ENCODE assay signal across 9 cellular contexts in the genomic region with DNA sequence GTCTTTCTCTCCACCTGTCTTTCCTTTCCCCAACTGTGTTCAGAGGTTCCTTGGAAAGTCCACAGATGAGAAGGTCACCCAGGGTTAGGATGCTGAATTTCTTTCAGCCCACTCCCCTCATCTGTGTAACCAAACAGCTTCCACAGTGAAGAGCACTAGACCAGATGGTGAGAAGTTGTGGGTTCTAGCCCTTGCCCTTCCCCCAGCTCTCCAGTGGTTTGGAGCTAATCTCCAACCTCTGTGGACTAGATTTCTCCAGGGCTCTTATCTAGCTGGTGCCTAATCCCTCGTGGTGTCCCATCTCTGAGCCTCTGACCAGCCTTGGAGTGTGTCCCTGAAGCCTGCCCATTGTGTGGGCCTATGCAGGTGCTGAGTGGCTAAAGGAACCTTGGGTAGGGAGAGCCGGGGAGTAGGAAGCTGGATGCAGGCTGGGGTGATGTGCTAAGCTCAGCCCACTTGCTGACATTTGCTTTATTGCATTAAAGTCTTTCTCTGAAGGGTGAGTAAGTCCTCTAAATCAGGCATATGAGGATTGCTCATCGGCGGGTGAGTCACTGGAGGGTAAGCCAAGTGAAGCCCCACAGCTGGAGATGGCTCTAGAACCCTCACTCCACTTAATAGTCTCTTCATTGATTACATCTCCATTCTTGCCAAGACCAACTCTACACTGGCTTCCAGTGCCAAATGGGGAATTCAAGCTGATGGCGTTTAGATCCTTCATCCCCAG. TPM values are rescaled to one million over a fixed set of nuclear protein-coding genes. Genes with fewer than 3 reads are reported as not detected.
DNase-seq lines count a peak whose midpoint lies in the region; ATAC-seq and TF ChIP-seq lines count a peak whose summit lies in the region.
"Had no signal": no experiment of that assay in that cellular context is flagged by ENCODE, and none has a peak within 500 bp of the region (broad histone marks: within the 10 kb centered on the region; RNA-seq: fewer than 3 reads in every experiment).

No MANE protein-coding gene starts in this region.

- TF ChIP-seq POLR2A in GM19193 (IDR thresholded peaks at IDR 0.05; ENCODE audit: extremely low read depth, insufficient read depth, insufficient read length) = peak; percentile 4

- no peak for ATAC-seq in HG03108 (IDR thresholded peaks at IDR 0.05; ENCODE audit: unreplicated experiment)
- no peak for ATAC-seq in HG02610 (IDR thresholded peaks at IDR 0.05; ENCODE audit: unreplicated experiment)

- DNase-seq in SW 1271 (lab: John Stamatoyannopoulos, UW) (peak; percentile 30 to 51), dermis blood vessel endothelial cell (peak; percentile 78), NCI-H146 treated with DMSO at 0.1 percent for 48 hours (lab: John Stamatoyannopoulos, UW; ENCODE audit: unreplicated experiment) (no peak), SHP77 (lab: John Stamatoyannopoulos, UW) (no peak)
- DNase-seq in stimulated activated CD4-positive, alpha-beta T cell treated with anti-CD3 and anti-CD28 coated beads, Interleukin-2, amount 100 ng/mL, for 4 hours (ENCODE audit: low read depth) = peak; percentile 71
- DNase-seq: Right ventricle myocardium superior had no signal

RNA-seq across cellular contexts. Expression of a gene that starts 14.9 kb away (rescaled TPM):
- total RNA-seq in dermis blood vessel endothelial cell = 20.9 and 31.3 TPM in 2 replicates

RNA-seq across cellular contexts. Expression of a gene that starts 54.9 kb away (rescaled TPM):
- total RNA-seq in dermis blood vessel endothelial cell = 29.6 and 47.3 TPM in 2 replicates

Comparison
In these comparisons a context has a peak if more than half of its experiments do, and no peak if none do; other contexts are left out.
1. DNase-seq: peak in SW 1271 (2 of 2), dermis blood vessel endothelial cell (single experiment) and stimulated activated CD4-positive, alpha-beta T cell treated with anti-CD3 and anti-CD28 coated beads, Interleukin-2, amount 100 ng/mL, for 4 hours (single experiment); none in NCI-H146 treated with DMSO at 0.1 percent for 48 hours (single experiment) and SHP77 (0 of 2).